ENCODE assay signal across 8 cellular contexts in the genomic region with DNA sequence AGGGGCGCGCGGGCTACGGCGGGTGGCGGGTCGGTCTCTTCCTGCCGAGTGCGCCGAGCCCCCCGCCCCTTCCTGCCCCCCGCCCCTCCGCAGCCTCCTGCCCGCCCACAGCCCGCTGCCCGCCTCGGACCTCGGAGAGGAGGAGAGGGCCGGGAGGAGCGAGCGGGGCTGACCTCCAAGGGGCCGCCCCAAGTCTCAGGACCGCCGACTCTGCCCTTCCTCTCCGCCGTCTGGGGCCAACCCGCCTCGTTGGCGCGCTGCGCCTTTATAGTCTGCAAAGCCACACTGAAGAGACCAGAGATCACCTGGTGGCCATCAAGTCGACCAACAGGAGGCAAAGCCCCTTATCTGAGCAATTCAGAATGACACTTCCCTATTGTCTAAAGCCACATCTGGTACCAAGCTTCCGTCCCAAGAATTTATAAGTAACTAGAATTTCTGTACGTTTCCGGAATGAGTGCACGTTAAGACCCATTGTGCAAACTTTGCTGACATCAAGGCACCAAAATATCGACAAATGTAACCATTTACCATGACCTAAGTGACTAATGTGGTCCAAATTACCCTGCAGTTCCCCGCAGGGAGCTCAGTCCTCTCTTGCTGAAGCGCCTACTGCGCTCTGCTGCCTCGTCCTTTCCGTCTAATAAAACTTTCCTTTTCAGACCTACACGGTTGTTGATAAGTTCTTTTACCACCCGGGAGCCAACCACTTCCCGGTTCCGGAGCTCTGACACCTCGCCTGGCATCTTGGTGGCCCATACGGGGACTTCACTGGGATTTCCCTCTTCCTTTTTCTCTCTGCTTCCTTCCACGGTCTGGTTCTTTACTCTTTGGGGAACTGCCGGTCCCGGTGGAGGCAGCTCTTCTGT. TPM values are rescaled to one million over a fixed set of nuclear protein-coding genes. Genes with fewer than 3 reads are reported as not detected.
A peak's percentile ranks its signal among the peaks of the same experiment; 100 is the strongest.
DNase-seq lines count a peak whose midpoint lies in the region; ATAC-seq and TF ChIP-seq lines count a peak whose summit lies in the region.

CPXM1 (minus strand) TSS at position 38 of the 869 bp plus-strand sequence. CDS start 55 bp downstream, outside the sequence.

- DNase-seq in H7 (peak; percentile 97), NOMO-1 treated with DMSO at 0.1 percent for 48 hours (lab: John Stamatoyannopoulos, UW; ENCODE audit: unreplicated experiment) (peak; percentile 60), dermis blood vessel endothelial cell (peak; percentile 46), NCI-H2081 treated with DMSO at 0.1 percent for 48 hours (lab: John Stamatoyannopoulos, UW) (no peak), NCI-H128 (lab: John Stamatoyannopoulos, UW; ENCODE audit: unreplicated experiment) (no peak), NCI-H226 (no peak)
- peak; percentile 81 for DNase-seq in natural killer cell treated with Interleukin-12 subunit alpha and Interleukin-12 subunit beta and Interleukin-15 and Interleukin-18, amount 100 ng/mL, for 72 hours (ENCODE audit: low spot score)

- H3K27ac Mint-ChIP-seq in natural killer cell treated with Interleukin-12 subunit alpha and Interleukin-12 subunit beta and Interleukin-15 and Interleukin-18, amount 100 ng/mL, for 72 hours = peak within 1 kb of the TSS; percentile 94 to 98

- peaks cover 18% of the 10 kb centered on the region for H3K36me3 Mint-ChIP-seq in natural killer cell treated with Interleukin-12 subunit alpha and Interleukin-12 subunit beta and Interleukin-15 and Interleukin-18, amount 100 ng/mL, for 72 hours

- ATAC-seq in natural killer cell treated with Interleukin-12 subunit alpha and Interleukin-12 subunit beta and Interleukin-15 and Interleukin-18, amount 100 ng/mL, for 72 hours = peak; percentile 83 to 89

- TF ChIP-seq POLR2A in GM10847 (IDR thresholded peaks at IDR 0.05; ENCODE audit: extremely low read depth, insufficient read length) = peak; percentile 48

- H3K4me3 Mint-ChIP-seq in natural killer cell treated with Interleukin-12 subunit alpha and Interleukin-12 subunit beta and Interleukin-15 and Interleukin-18, amount 100 ng/mL, for 72 hours = peak within 1 kb of the TSS; percentile 100

- H3K27me3 Mint-ChIP-seq in natural killer cell treated with Interleukin-12 subunit alpha and Interleukin-12 subunit beta and Interleukin-15 and Interleukin-18, amount 100 ng/mL, for 72 hours = peaks cover 23 to 47% of the 10 kb centered on the region in 2 donors

- peak within 1 kb of the TSS; percentile 95 for H3K4me3 ChIP-seq in H7 (ENCODE audit: insufficient read depth, low read depth, low read length)

- H3K27me3 ChIP-seq in H7 (ENCODE audit: control insufficient read depth, insufficient read depth, low read length) = peaks cover 53% of the 10 kb centered on the region

- peaks cover 3% of the 10 kb centered on the region for H3K36me3 ChIP-seq in H7 (replicated peaks; ENCODE audit: control insufficient read depth, insufficient read depth, low read length)

- no peaks in the 10 kb centered on the region for H3K9me3 Mint-ChIP-seq in natural killer cell treated with Interleukin-12 subunit alpha and Interleukin-12 subunit beta and Interleukin-15 and Interleukin-18, amount 100 ng/mL, for 72 hours

- H3K4me1 Mint-ChIP-seq in natural killer cell treated with Interleukin-12 subunit alpha and Interleukin-12 subunit beta and Interleukin-15 and Interleukin-18, amount 100 ng/mL, for 72 hours (ENCODE audit: low read depth in 2 of 2) = peaks cover 37 to 39% of the 10 kb centered on the region in 2 donors

RNA-seq across cellular contexts. Expression of gene CPXM1, which starts in this region (rescaled TPM):
- 105 and 109 TPM in 2 replicates for total RNA-seq in H7 (2014; rRNA removed; shearing (Covaris generic))
- 0.34 and 0.37 TPM in 2 replicates for total RNA-seq in dermis blood vessel endothelial cell
- total RNA-seq in natural killer cell treated with Interleukin-12 subunit alpha and Interleukin-12 subunit beta and Interleukin-15 and Interleukin-18, amount 100 ng/mL, for 72 hours = 10 to 100 TPM; 47.8 to 53.5 TPM

Comparison
In these comparisons a context has a peak if more than half of its experiments do, and no peak if none do; other contexts are left out.
1. RNA of gene CPXM1 (total RNA-seq): 105 to 109 TPM in H7 and 47.8 to 53.5 TPM in natural killer cell treated with Interleukin-12 subunit alpha and Interleukin-12 subunit beta and Interleukin-15 and Interleukin-18, amount 100 ng/mL, for 72 hours; 0.34 to 0.37 TPM in dermis blood vessel endothelial cell; every median in the first group is over 10 times any median in the second.
2. Peak in DNase-seq in dermis blood vessel endothelial cell; RNA of the gene not detected or under 1 TPM.
3. DNase-seq: peak in H7 (single experiment), NOMO-1 treated with DMSO at 0.1 percent for 48 hours (single experiment) and natural killer cell treated with Interleukin-12 subunit alpha and Interleukin-12 subunit beta and Interleukin-15 and Interleukin-18, amount 100 ng/mL, for 72 hours (single experiment); none in NCI-H2081 treated with DMSO at 0.1 percent for 48 hours (single experiment), NCI-H128 (single experiment) and NCI-H226 (single experiment).